Comparison of ENCODE assay signal across 30 cellular contexts in the genomic region with DNA sequence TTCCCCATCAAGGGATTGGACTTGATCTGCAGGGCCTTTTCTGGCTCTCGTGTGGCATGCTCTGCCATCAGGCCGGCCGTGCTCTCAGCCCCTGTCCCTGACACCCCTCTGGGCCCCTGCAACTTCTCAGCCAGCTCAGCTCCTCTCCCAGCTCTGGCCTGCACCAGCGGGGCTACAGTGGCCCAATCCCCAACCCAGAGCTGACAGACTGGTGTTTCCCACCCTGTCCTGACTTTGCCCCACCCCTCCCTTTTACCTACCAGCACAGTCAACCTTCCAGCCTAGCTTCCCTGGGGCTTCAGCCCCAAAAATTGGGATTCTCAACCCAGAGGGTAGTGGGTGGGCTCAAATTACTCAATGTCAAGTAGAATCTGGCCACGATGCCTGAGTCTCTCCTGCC.
"Had no signal": no experiment of that assay in that cellular context is flagged by ENCODE, and none has a peak within 500 bp of the region (broad histone marks: within the 10 kb centered on the region; RNA-seq: fewer than 3 reads in every experiment).

No MANE protein-coding gene starts in this region.

- H3K27me3 ChIP-seq: brain microvascular endothelial cell had no signal

- H3K9me3 Mint-ChIP-seq: activated B cell treated with CpG ODN at 0.5 μM for 24 hours; activated CD8-positive, alpha-beta T cell treated with anti-CD3 and anti-CD28 coated beads for 36 hours; activated T-cell treated with anti-CD3 and anti-CD28 coated beads, Interleukin-2, amount 50 U/mL, for 4 hours; activated T-helper 17 cell treated with anti-CD3 and anti-CD28 coated beads, Interleukin-2, amount 50 U/mL, for 72 hours; central memory CD8-positive, alpha-beta T cell; T-helper 2 cell treated with Interferon-gamma antibody and Interleukin-4, amounts not matched to agents 5 μg/mL and 100 μg/mL, for 36 hours had no signal

- ATAC-seq: activated CD4-positive, CD25-positive, alpha-beta regulatory T cell treated with anti-CD3 and anti-CD28 coated beads, Interleukin-2, amount 50 U/mL, for 24 hours; activated CD8-positive, alpha-beta T cell treated with anti-CD3 and anti-CD28 coated beads for 36 hours; activated T-cell treated with anti-CD3 and anti-CD28 coated beads, Interleukin-2, amount 50 U/mL, for 4 hours; activated T-helper 17 cell treated with anti-CD3 and anti-CD28 coated beads, Interleukin-2, amount 50 U/mL, for 72 hours; gastroesophageal sphincter; T-helper 17 cell had no signal

- H3K27ac ChIP-seq: brain microvascular endothelial cell, epithelial cell of prostate, esophagus squamous epithelium, gastroesophageal sphincter, WERI-Rb-1 had no signal

- DNase-seq: activated B cell treated with CpG ODN at 0.5 μM for 24 hours; activated CD4-positive, alpha-beta T cell treated with anti-CD3 and anti-CD28 coated beads for 48 hours; activated CD4-positive, alpha-beta T cell treated with anti-CD3 and anti-CD28 coated beads, Interleukin-2, amount 50 U/mL, for 1 hour; activated CD4-positive, alpha-beta T cell treated with anti-CD3 and anti-CD28 coated beads, Interleukin-2, amount 50 U/mL, for 48 hours; activated CD8-positive, alpha-beta memory T cell treated with anti-CD3 and anti-CD28 coated beads for 24 hours; activated CD8-positive, alpha-beta T cell treated with anti-CD3 and anti-CD28 coated beads for 36 hours; activated effector memory CD4-positive, alpha-beta T cell treated with Interleukin-2 at 50 U/mL for 16 hours; activated gamma-delta T cell treated with Interleukin-2 at 50 U/mL for 16 hours; activated naive CD4-positive, alpha-beta T cell treated with anti-CD3 and anti-CD28 coated beads, Interleukin-2, amount 50 U/mL, for 16 hours; activated naive CD4-positive, alpha-beta T cell treated with Interleukin-2 at 50 U/mL for 16 hours; activated T-cell treated with anti-CD3 and anti-CD28 coated beads, Interleukin-2, amount 50 U/mL, for 4 hours; amniotic stem cell; anterior cingulate cortex; brain microvascular endothelial cell; cortex of kidney; effector CD8-positive, alpha-beta T cell; esophagus squamous epithelium; foreskin melanocyte; head of caudate nucleus; T-helper 1 cell; T-helper 17 cell; T1000; WERI-Rb-1 had no signal

- H3K27ac Mint-ChIP-seq: activated B cell treated with CpG ODN at 0.5 μM for 24 hours; activated CD8-positive, alpha-beta T cell treated with anti-CD3 and anti-CD28 coated beads for 36 hours; activated naive CD8-positive, alpha-beta T cell; activated T-helper 17 cell treated with anti-CD3 and anti-CD28 coated beads, Interleukin-2, amount 50 U/mL, for 72 hours; T-helper 17 cell; T-helper 2 cell treated with Interferon-gamma antibody and Interleukin-4, amounts not matched to agents 5 μg/mL and 100 μg/mL, for 36 hours had no signal

- H3K4me1 Mint-ChIP-seq: activated B cell treated with CpG ODN at 0.5 μM for 24 hours; activated T-helper 17 cell treated with anti-CD3 and anti-CD28 coated beads, Interleukin-2, amount 50 U/mL, for 72 hours had no signal

- H3K4me3 ChIP-seq: esophagus squamous epithelium, gastroesophageal sphincter had no signal

- H3K4me3 Mint-ChIP-seq: activated B cell treated with CpG ODN at 0.5 μM for 24 hours; activated CD8-positive, alpha-beta T cell treated with anti-CD3 and anti-CD28 coated beads for 36 hours; activated naive CD8-positive, alpha-beta T cell; activated T-cell treated with anti-CD3 and anti-CD28 coated beads, Interleukin-2, amount 50 U/mL, for 4 hours; activated T-helper 17 cell treated with anti-CD3 and anti-CD28 coated beads, Interleukin-2, amount 50 U/mL, for 72 hours; central memory CD8-positive, alpha-beta T cell; T-helper 17 cell; T-helper 2 cell treated with Interferon-gamma antibody and Interleukin-4, amounts not matched to agents 5 μg/mL and 100 μg/mL, for 36 hours had no signal

- H3K36me3 Mint-ChIP-seq: activated naive CD8-positive, alpha-beta T cell had no signal

- H3K27me3 Mint-ChIP-seq: activated B cell treated with CpG ODN at 0.5 μM for 24 hours; activated CD8-positive, alpha-beta T cell treated with anti-CD3 and anti-CD28 coated beads for 36 hours; activated naive CD8-positive, alpha-beta T cell; activated T-helper 17 cell treated with anti-CD3 and anti-CD28 coated beads, Interleukin-2, amount 50 U/mL, for 72 hours; central memory CD8-positive, alpha-beta T cell had no signal
